ENCODE assay signal across 21 cellular contexts in genomic region chr14:89797148-89797547, GRCh38.
"Had no signal": no experiment of that assay in that cellular context is flagged by ENCODE, and none has a peak within 500 bp of the region (broad histone marks: within the 10 kb centered on the region; RNA-seq: fewer than 3 reads in every experiment).

No MANE protein-coding gene starts in this region.

- H3K4me3 ChIP-seq: Peyer's patch, SJCRH30 had no signal

- DNase-seq: activated CD4-positive, alpha-beta memory T cell treated with anti-CD3 and anti-CD28 coated beads for 36 hours; activated CD4-positive, alpha-beta T cell treated with anti-CD3 and anti-CD28 coated beads, Interleukin-2, amount 10 ng/mL, durations not matched to agents 7 days and 5 days; activated CD4-positive, CD25-positive, alpha-beta regulatory T cell; activated CD8-positive, alpha-beta memory T cell treated with anti-CD3 and anti-CD28 coated beads for 24 hours; activated effector memory CD4-positive, alpha-beta T cell treated with anti-CD3 and anti-CD28 coated beads, Interleukin-2, amount 50 U/mL, for 16 hours; activated naive CD4-positive, alpha-beta T cell treated with Interleukin-2 at 50 U/mL for 16 hours; activated T-cell treated with anti-CD3 and anti-CD28 coated beads, Interleukin-2, amount 50 U/mL, for 4 hours; amygdala; NCI-H1092; NCI-H1417; NCI-H1930; NCI-H2171; NCI-H226; NCI-H526 treated with DMSO at 0.1 percent for 48 hours; NCI-H82; NK-92 treated with Interleukin-12 subunit alpha and Interleukin-12 subunit beta, amount 100 ng/mL, for 24 hours; Peyer's patch; Right ventricle myocardium superior; SJCRH30; SK-N-SH; T-helper 1 cell had no signal

- H3K27me3 ChIP-seq: Peyer's patch, SJCRH30 had no signal

- H3K36me3 ChIP-seq: Peyer's patch, SJCRH30 had no signal

- ATAC-seq: activated T-cell treated with anti-CD3 and anti-CD28 coated beads, Interleukin-2, amount 50 U/mL, for 4 hours had no signal
